In genomic region chr2:218979846-218980738, GRCh38 we compare ENCODE assay signal across 7 cellular contexts. TPM values are rescaled to one million over a fixed set of nuclear protein-coding genes. Genes with fewer than 3 reads are reported as not detected.
A peak's percentile ranks its signal among the peaks of the same experiment; 100 is the strongest.
DNase-seq lines count a peak whose midpoint lies in the region; ATAC-seq and TF ChIP-seq lines count a peak whose summit lies in the region.

No MANE protein-coding gene starts in this region.

- no peak overlapping the region for H3K27ac Mint-ChIP-seq in T-helper 17 cell

- no peaks in the 10 kb centered on the region for H3K36me3 ChIP-seq in right atrium auricular region

- H3K27me3 ChIP-seq in right atrium auricular region, result peaks cover 25 to 46% of the 10 kb centered on the region in 2 donors

- H3K4me3 ChIP-seq in right atrium auricular region (peak overlapping the region in 1 of 2 donors; percentile 19), retinal pigment epithelial cell (ENCODE audit: low read length) (peak overlapping the region; percentile 20)

- H3K27ac ChIP-seq in right atrium auricular region, result no peak overlapping the region

- TF ChIP-seq CTCF in GM13976 (IDR thresholded peaks at IDR 0.05; ENCODE audit: borderline replicate concordance, control extremely low read depth, extremely low read depth, insufficient read depth, missing control alignments), result peak; percentile 96
- TF ChIP-seq CTCF in right atrium auricular region (IDR thresholded peaks at IDR 0.05), result peak; percentile 91 to 93
- peak; percentile 88 for TF ChIP-seq CTCF in retinal pigment epithelial cell (conservative IDR thresholded peaks at IDR 0.05; ENCODE audit: low read depth, low read length)

- H3K36me3 Mint-ChIP-seq in T-helper 17 cell (ENCODE audit: low read depth), result peaks cover 14% of the 10 kb centered on the region

- peak overlapping the region; percentile 91 for H3K4me3 Mint-ChIP-seq in T-helper 17 cell

- H3K4me1 ChIP-seq in right atrium auricular region, result peaks cover 0 to 50% of the 10 kb centered on the region in 2 donors

- ATAC-seq in HG02840 (IDR thresholded peaks at IDR 0.05; ENCODE audit: low FRiP score, unreplicated experiment) (peak; percentile 56), T-helper 17 cell (peak; percentile 91)

- H3K4me1 Mint-ChIP-seq in T-helper 17 cell, result peaks cover 25% of the 10 kb centered on the region

- no peaks in the 10 kb centered on the region for H3K9me3 ChIP-seq in T-helper 17 cell (ENCODE audit: control insufficient read depth, low read length, poor library complexity, severe bottlenecking)
- H3K9me3 ChIP-seq in right atrium auricular region, result no peaks in the 10 kb centered on the region

- peak; percentile 90 for DNase-seq in GM13976 (ENCODE audit: low spot score)
- peak; percentile 49 for DNase-seq in NCI-H1436 treated with DMSO at 0.1 percent for 48 hours (lab: John Stamatoyannopoulos, UW)
- DNase-seq in T-helper 17 cell, result peak; percentile 69 to 82 (median 69)
- DNase-seq in amniotic stem cell (lab: John Stamatoyannopoulos, UW), result peak; percentile 49
- DNase-seq in right atrium auricular region (ENCODE audit: low spot score), result peak; percentile 69
- no peak for DNase-seq in retinal pigment epithelial cell (ENCODE audit: low read depth)

- in situ Hi-C loops in GM13976 (cut with MboI; ENCODE audit: low sequenced_read_pairs, unreplicated experiment), result loop anchor here (10.0 kb wide), 1 partner anchor 125 kb away; the partner anchor contains the start of gene WNT6

- peaks cover 69% of the 10 kb centered on the region for H3K27me3 Mint-ChIP-seq in T-helper 17 cell

RNA-seq across cellular contexts. Expression of gene FEV, which starts 4.9 kb away (rescaled TPM):
- total RNA-seq in T-helper 17 cell, result not detected
- not detected for total RNA-seq in right atrium auricular region

RNA-seq across cellular contexts. Expression of gene CRYBA2, which starts 13.1 kb away (rescaled TPM):
- total RNA-seq in T-helper 17 cell (not detected), right atrium auricular region (not detected)

RNA-seq across cellular contexts. Expression of gene CDK5R2, which starts 20.6 kb away (rescaled TPM):
- total RNA-seq in T-helper 17 cell, result not detected
- total RNA-seq in right atrium auricular region, result not detected
